Comparison of ENCODE assay signal across 33 cellular contexts in genomic region chr10:21385996-21386620, GRCh38.
DNase-seq lines count a peak whose midpoint lies in the region; ATAC-seq, FAIRE-seq and TF ChIP-seq lines count a peak whose summit lies in the region.
"Had no signal": no experiment of that assay in that cellular context is flagged by ENCODE, and none has a peak within 500 bp of the region (broad histone marks: within the 10 kb centered on the region; RNA-seq: fewer than 3 reads in every experiment).

No MANE protein-coding gene starts in this region.

- H3K79me1 ChIP-seq in mesenchymal stem cell (replicated peaks; ENCODE audit: low read length, poor library complexity, severe bottlenecking) = no peaks in the 10 kb centered on the region

- H2AFZ ChIP-seq in SK-N-SH (ENCODE audit: low read depth) = 0 out of 2 replicates have a peak overlapping the region, but pooled peaks have one; percentile 9
- peak overlapping the region; percentile 69 for H2AFZ ChIP-seq in mesenchymal stem cell (ENCODE audit: low read depth, low read length)

- H4K8ac ChIP-seq in mesenchymal stem cell (ENCODE audit: low read length) = no peak overlapping the region

- no peak for ATAC-seq in SK-N-SH treated with all-trans-retinoic acid at 6 μM for 48 hours
- ATAC-seq: activated naive CD4-positive, alpha-beta T cell treated with anti-CD3 and anti-CD28 coated beads, Interleukin-2, amount 50 U/mL, for 72 hours; PC-3; sciatic nerve had no signal

- H3K9ac ChIP-seq in SK-N-SH = no peak overlapping the region
- H3K9ac ChIP-seq in mesenchymal stem cell (ENCODE audit: low read length) = no peak overlapping the region

- no peak overlapping the region for H4K91ac ChIP-seq in mesenchymal stem cell (ENCODE audit: low read length)

- H3K14ac ChIP-seq in mesenchymal stem cell (ENCODE audit: low read length in 2 of 2) = peak overlapping the region in 1 of 2 experiments; percentile 28

- 91% methylated on average over 6 of the region's 6 CpGs for WGBS in SK-N-SH (ENCODE audit: low lambda C conversion rate)
- WGBS in mesenchymal stem cell = 81% methylated on average over 5 of the region's 6 CpGs

- H3K79me2 ChIP-seq in SK-N-SH (ENCODE audit: insufficient read depth) = no peaks in the 10 kb centered on the region

- no peak overlapping the region for H2BK15ac ChIP-seq in mesenchymal stem cell (ENCODE audit: low read depth, poor library complexity, severe bottlenecking)

- no peaks in the 10 kb centered on the region for H3K27me3 ChIP-seq in SK-N-SH (ENCODE audit: insufficient read depth)
- no peaks in the 10 kb centered on the region for H3K27me3 ChIP-seq in bronchial epithelial cell (ENCODE audit: control insufficient read depth, insufficient read depth, low read length)
- no peaks in the 10 kb centered on the region for H3K27me3 ChIP-seq in mesenchymal stem cell (ENCODE audit: control insufficient read depth in 1 of 2, insufficient read depth in 1 of 2, low read length in 2 of 2)
- no peaks in the 10 kb centered on the region for H3K27me3 ChIP-seq in ascending aorta
- H3K27me3 ChIP-seq: cardiac muscle cell, neutrophil, thyroid gland had no signal

- no peak overlapping the region for H3K18ac ChIP-seq in mesenchymal stem cell (ENCODE audit: low read depth in 1 of 2, low read length in 2 of 2)

- no peaks in the 10 kb centered on the region for H3F3A ChIP-seq in SK-N-SH (replicated peaks; ENCODE audit: insufficient read depth)

- H3K4me2 ChIP-seq in SK-N-SH (no peak overlapping the region), mesenchymal stem cell (ENCODE audit: low read length, poor library complexity, severe bottlenecking) (no peak overlapping the region)

- no peak for TF ChIP-seq EP300 in SK-N-SH (IDR thresholded peaks at IDR 0.05; ENCODE audit: borderline replicate concordance in 1 of 2, low read depth in 1 of 2, low read length in 1 of 2)

- no peak overlapping the region for H2BK12ac ChIP-seq in mesenchymal stem cell (ENCODE audit: low read length in 2 of 2)

- H3K4ac ChIP-seq in mesenchymal stem cell (ENCODE audit: low read depth in 1 of 2, low read length in 2 of 2) = no peak overlapping the region

- no peak overlapping the region for H3K23ac ChIP-seq in mesenchymal stem cell (ENCODE audit: low read length in 2 of 2)

- no peak for TF ChIP-seq RAD21 in SK-N-SH (IDR thresholded peaks at IDR 0.05; ENCODE audit: low read length)

- H2AK5ac ChIP-seq in mesenchymal stem cell (ENCODE audit: low read length, severe bottlenecking) = no peak overlapping the region

- H3K4me1 ChIP-seq in SK-N-SH (ENCODE audit: control insufficient read depth in 1 of 2, insufficient read depth in 2 of 2, low read depth in 1 of 2, low read length in 1 of 2) (no peaks in the 10 kb centered on the region), mesenchymal stem cell (ENCODE audit: control insufficient read depth, insufficient read depth, low read depth, low read length) (no peaks in the 10 kb centered on the region), ascending aorta (no peaks in the 10 kb centered on the region)
- H3K4me1 ChIP-seq: left ventricle myocardium inferior, prostate gland, thyroid gland had no signal

- peak; percentile 47 for FAIRE-seq in bronchial epithelial cell (lab: Jason Lieb, UNC)
- FAIRE-seq: islet of Langerhans had no signal

- H2BK120ac ChIP-seq in mesenchymal stem cell (ENCODE audit: low read depth, low read length) = no peak overlapping the region

- H4K20me1 ChIP-seq in SK-N-SH (ENCODE audit: insufficient read depth) = no peaks in the 10 kb centered on the region

- no peak for DNase-seq in SK-N-SH
- peak; percentile 42 for DNase-seq in bronchial epithelial cell (ENCODE audit: low read depth)
- DNase-seq in mesenchymal stem cell = no peak
- DNase-seq in NCI-H1417 (lab: John Stamatoyannopoulos, UW) = no peak
- no peak for DNase-seq in NCI-H526 (lab: John Stamatoyannopoulos, UW)
- DNase-seq in ascending aorta (ENCODE audit: low spot score in 2 of 2) = no peak
- DNase-seq in NCI-H226 = no peak
- DNase-seq: activated CD4-positive, alpha-beta T cell treated with anti-CD3 and anti-CD28 coated beads, Interleukin-2, amount 10 ng/mL, durations not matched to agents 24 days and 14 days; C1 segment of cervical spinal cord; DMS153; effector memory CD4-positive, alpha-beta T cell; head of caudate nucleus; left ventricle myocardium inferior; NCI-H1092; NCI-H1930; NCI-H2171 treated with DMSO at 0.1 percent for 48 hours; NCI-H524; NK-92 treated with Interleukin-12 subunit alpha and Interleukin-12 subunit beta, amount 100 ng/mL, for 24 hours; PC-3; stimulated activated CD4-positive, alpha-beta T cell treated with anti-CD3 and anti-CD28 coated beads, Interleukin-12 subunit alpha, Interleukin-12 subunit beta, amount 100 ng/mL, for 4 hours; stimulated activated CD4-positive, alpha-beta T cell treated with anti-CD3 and anti-CD28 coated beads, Interleukin-2, amount 100 ng/mL, for 48 hours; T-helper 9 cell; thyroid gland had no signal

- CTCF ChIA-PET in SK-N-SH (lab: Yijun Ruan, JAX) = no interaction called here

- no peak overlapping the region for H2BK5ac ChIP-seq in mesenchymal stem cell (ENCODE audit: low read depth, low read length, poor library complexity, severe bottlenecking)

- POLR2A ChIA-PET in SK-N-SH (lab: Yijun Ruan, JAX) = no interaction called here

- TF ChIP-seq CTCF in SK-N-SH (IDR thresholded peaks at IDR 0.05) (no peak), bronchial epithelial cell (IDR thresholded peaks at IDR 0.05; ENCODE audit: insufficient read depth, low read length, severe bottlenecking) (no peak), ascending aorta (IDR thresholded peaks at IDR 0.05) (no peak)

- no peak overlapping the region for H3K4me3 ChIP-seq in SK-N-SH (ENCODE audit: low read depth in 2 of 2, low read length in 1 of 2)
- no peak overlapping the region for H3K4me3 ChIP-seq in bronchial epithelial cell (ENCODE audit: low read depth, low read length)
- H3K4me3 ChIP-seq in mesenchymal stem cell (ENCODE audit: insufficient read depth in 1 of 2, low read depth in 1 of 2, low read length in 2 of 2) = no peak overlapping the region
- no peak overlapping the region for H3K4me3 ChIP-seq in ascending aorta
- H3K4me3 ChIP-seq: cardiac muscle cell, coronary artery, HAP-1, left ventricle myocardium inferior, prostate gland, thyroid gland had no signal

- H3K9me3 ChIP-seq in SK-N-SH (no peaks in the 10 kb centered on the region), mesenchymal stem cell (ENCODE audit: control insufficient read depth, low read length) (no peaks in the 10 kb centered on the region), ascending aorta (no peaks in the 10 kb centered on the region)
- H3K9me3 ChIP-seq: HAP-1, left ventricle myocardium inferior, neutrophil, prostate gland, thyroid gland had no signal

- H3K27ac ChIP-seq in SK-N-SH (ENCODE audit: low read depth in 2 of 2, low read length in 1 of 2) (no peak overlapping the region), mesenchymal stem cell (ENCODE audit: low read length, poor library complexity, severe bottlenecking) (no peak overlapping the region), ascending aorta (no peak overlapping the region)
- H3K27ac ChIP-seq: 22Rv1, cardiac muscle cell, coronary artery, left ventricle myocardium inferior, neutrophil, prostate gland, thyroid gland had no signal

- H3K36me3 ChIP-seq in SK-N-SH (replicated peaks in 1 of 2; ENCODE audit: control insufficient read depth in 1 of 2, insufficient read depth in 2 of 2, low read length in 1 of 2) = no peaks in the 10 kb centered on the region
- H3K36me3 ChIP-seq in bronchial epithelial cell (ENCODE audit: control insufficient read depth, insufficient read depth, low read length) = no peaks in the 10 kb centered on the region
- no peaks in the 10 kb centered on the region for H3K36me3 ChIP-seq in mesenchymal stem cell (ENCODE audit: control insufficient read depth in 1 of 2, insufficient read depth in 2 of 2, low read depth in 1 of 2, low read length in 2 of 2)
- no peaks in the 10 kb centered on the region for H3K36me3 ChIP-seq in ascending aorta
- H3K36me3 ChIP-seq: cardiac muscle cell, HAP-1, left ventricle myocardium inferior, neutrophil, prostate gland, thyroid gland had no signal

- intact Hi-C loops in ascending aorta (cut with DNase I) = no loop called here

- H3K9me2 ChIP-seq in SK-N-SH = no peaks in the 10 kb centered on the region

TF ChIP-seq in SK-N-SH, 30 proteins besides CTCF, POLR2A, EP300 and RAD21 (continues in another document):
- TF ChIP-seq GABPA (IDR thresholded peaks at IDR 0.05; ENCODE audit: low read depth) = no peak
- TF ChIP-seq CHD2 (IDR thresholded peaks at IDR 0.05; ENCODE audit: low read length, partially characterized antibody) = no peak
- TF ChIP-seq TEAD4 (IDR thresholded peaks at IDR 0.05; ENCODE audit: borderline replicate concordance, insufficient read depth) = no peak
- TF ChIP-seq, protein P1, sequence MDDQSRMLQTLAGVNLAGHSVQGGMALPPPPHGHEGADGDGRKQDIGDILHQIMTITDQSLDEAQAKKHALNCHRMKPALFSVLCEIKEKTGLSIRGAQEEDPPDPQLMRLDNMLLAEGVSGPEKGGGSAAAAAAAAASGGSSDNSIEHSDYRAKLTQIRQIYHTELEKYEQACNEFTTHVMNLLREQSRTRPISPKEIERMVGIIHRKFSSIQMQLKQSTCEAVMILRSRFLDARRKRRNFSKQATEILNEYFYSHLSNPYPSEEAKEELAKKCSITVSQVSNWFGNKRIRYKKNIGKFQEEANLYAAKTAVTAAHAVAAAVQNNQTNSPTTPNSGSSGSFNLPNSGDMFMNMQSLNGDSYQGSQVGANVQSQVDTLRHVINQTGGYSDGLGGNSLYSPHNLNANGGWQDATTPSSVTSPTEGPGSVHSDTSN (IDR thresholded peaks at IDR 0.05) = no peak
- no peak for TF ChIP-seq FOXJ3 (CRISPR knock-in tag; IDR thresholded peaks at IDR 0.05)
- no peak for TF ChIP-seq MEF2A (IDR thresholded peaks at IDR 0.05; ENCODE audit: borderline replicate concordance, low read depth)

TF ChIP-seq in SK-N-SH treated with all-trans-retinoic acid at 6 μM for 48 hours, 23 proteins besides CTCF, POLR2A, EP300 and RAD21 (continues in another document):
- TF ChIP-seq CSDC2 (CRISPR knock-in tag; IDR thresholded peaks at IDR 0.05) (no peak), BACH2 (CRISPR knock-in tag; IDR thresholded peaks at IDR 0.05; ENCODE audit: borderline replicate concordance) (no peak), OSR1 (CRISPR knock-in tag; IDR thresholded peaks at IDR 0.05) (no peak)
- TF ChIP-seq, protein P2, sequence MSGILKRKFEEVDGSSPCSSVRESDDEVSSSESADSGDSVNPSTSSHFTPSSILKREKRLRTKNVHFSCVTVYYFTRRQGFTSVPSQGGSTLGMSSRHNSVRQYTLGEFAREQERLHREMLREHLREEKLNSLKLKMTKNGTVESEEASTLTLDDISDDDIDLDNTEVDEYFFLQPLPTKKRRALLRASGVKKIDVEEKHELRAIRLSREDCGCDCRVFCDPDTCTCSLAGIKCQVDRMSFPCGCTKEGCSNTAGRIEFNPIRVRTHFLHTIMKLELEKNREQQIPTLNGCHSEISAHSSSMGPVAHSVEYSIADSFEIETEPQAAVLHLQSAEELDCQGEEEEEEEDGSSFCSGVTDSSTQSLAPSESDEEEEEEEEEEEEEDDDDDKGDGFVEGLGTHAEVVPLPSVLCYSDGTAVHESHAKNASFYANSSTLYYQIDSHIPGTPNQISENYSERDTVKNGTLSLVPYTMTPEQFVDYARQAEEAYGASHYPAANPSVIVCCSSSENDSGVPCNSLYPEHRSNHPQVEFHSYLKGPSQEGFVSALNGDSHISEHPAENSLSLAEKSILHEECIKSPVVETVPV (CRISPR knock-in tag; IDR thresholded peaks at IDR 0.05) = no peak
